In the genomic region with DNA sequence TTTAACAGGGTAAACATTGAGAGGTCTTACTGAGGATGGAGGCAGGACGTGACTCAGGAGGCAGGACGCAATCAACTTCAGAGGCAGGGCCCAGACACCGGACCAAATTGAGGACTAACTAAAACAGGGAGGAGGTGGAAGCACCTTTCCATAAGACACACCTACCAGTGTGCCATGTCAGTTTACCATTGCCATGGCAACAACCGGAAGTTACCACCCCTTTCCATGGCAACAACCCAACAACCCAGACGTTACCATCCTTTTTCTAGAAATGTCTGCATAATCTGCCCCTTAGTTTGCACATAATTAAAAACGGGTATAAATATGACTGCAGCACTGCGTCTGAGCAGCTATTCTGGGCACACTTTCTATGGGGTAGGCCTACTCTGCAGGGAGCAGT, we compare ENCODE assay signal across 32 cellular contexts. TPM values are rescaled to one million over a fixed set of nuclear protein-coding genes. Genes with fewer than 3 reads are reported as not detected.
"Had no signal": no experiment of that assay in that cellular context is flagged by ENCODE, and none has a peak within 500 bp of the region (broad histone marks: within the 10 kb centered on the region; RNA-seq: fewer than 3 reads in every experiment).

No MANE protein-coding gene starts in this region.

- H3K36me3 ChIP-seq: ascending aorta, SJSA1 had no signal

- H3K4me3 ChIP-seq: ascending aorta, body of pancreas, SJSA1 had no signal

- H3K27me3 ChIP-seq: ascending aorta, body of pancreas, SJSA1 had no signal

- DNase-seq: activated B cell treated with CpG ODN at 0.5 μM for 24 hours; activated CD4-positive, alpha-beta T cell treated with anti-CD3 and anti-CD28 coated beads for 1 hour; activated CD4-positive, alpha-beta T cell treated with anti-CD3 and anti-CD28 coated beads, Interleukin-2, amount 10 ng/mL, durations not matched to agents 24 days and 14 days; activated CD4-positive, alpha-beta T cell treated with anti-CD3 and anti-CD28 coated beads, Interleukin-2, amount 50 U/mL, for 48 hours; activated CD8-positive, alpha-beta memory T cell treated with anti-CD3 and anti-CD28 coated beads, Interleukin-2, amount 10 ng/mL, durations not matched to agents 7 days and 5 days; activated effector memory CD4-positive, alpha-beta T cell treated with Interleukin-2 at 50 U/mL for 16 hours; activated naive CD4-positive, alpha-beta T cell treated with Interleukin-2 at 50 U/mL for 16 hours; activated naive CD8-positive, alpha-beta T cell treated with anti-CD3 and anti-CD28 coated beads, Interleukin-2, amount 50 U/mL, for 24 hours; activated T-cell treated with anti-CD3 and anti-CD28 coated beads, Interleukin-2, amount 50 U/mL, for 24 hours; amniotic stem cell; body of pancreas; central memory CD4-positive, alpha-beta T cell; Kasumi-1; NCI-H1048; NCI-H1417; NCI-H1930; NCI-H2107; NCI-H2171 treated with DMSO at 0.1 percent for 48 hours; NCI-H226; NK-92 treated with Interleukin-12 subunit alpha and Interleukin-12 subunit beta, amount 100 ng/mL, for 24 hours; OCI-M1; Right ventricle myocardium superior had no signal

- H3K36me3 Mint-ChIP-seq: activated CD8-positive, alpha-beta memory T cell treated with anti-CD3 and anti-CD28 coated beads, Interleukin-2, amount 10 ng/mL, durations not matched to agents 7 days and 5 days; activated naive CD4-positive, alpha-beta T cell treated with anti-CD3 and anti-CD28 coated beads, Interleukin-2, amount 50 U/mL, for 72 hours had no signal

- H3K9me3 ChIP-seq: ascending aorta, body of pancreas, SJSA1 had no signal

- H3K27ac Mint-ChIP-seq: activated B cell treated with CpG ODN at 0.5 μM for 24 hours; activated CD4-positive, alpha-beta T cell treated with anti-CD3 and anti-CD28 coated beads, Interleukin-2, amount 10 ng/mL, durations not matched to agents 24 days and 14 days; activated CD8-positive, alpha-beta memory T cell treated with anti-CD3 and anti-CD28 coated beads, Interleukin-2, amount 10 ng/mL, durations not matched to agents 7 days and 5 days; activated naive CD4-positive, alpha-beta T cell treated with anti-CD3 and anti-CD28 coated beads, Interleukin-2, amount 50 U/mL, for 72 hours; activated naive CD8-positive, alpha-beta T cell treated with anti-CD3 and anti-CD28 coated beads, Interleukin-2, amount 50 U/mL, for 24 hours; activated T-cell treated with anti-CD3 and anti-CD28 coated beads, Interleukin-2, amount 50 U/mL, for 24 hours; activated T-helper 1 cell treated with anti-CD3 and anti-CD28 coated beads, Interleukin-12 subunit alpha, Interleukin-12 subunit beta, Interleukin-2, Interleukin-4 antibody, amounts not matched to agents 30 ng/mL and 10 ng/mL and 1 ng/mL, durations not matched to agents 14 hours and 24 hours and 36 hours; T-helper 1 cell treated with Interleukin-12 subunit alpha and Interleukin-12 subunit beta and Interleukin-4 antibody, amounts not matched to agents 30 μg/mL and 1 μg/mL, for 36 hours had no signal

- H3K27ac ChIP-seq: ascending aorta, body of pancreas, RWPE1, SJSA1 had no signal

- H3K4me3 Mint-ChIP-seq: activated B cell treated with CpG ODN at 0.5 μM for 24 hours; activated CD4-positive, alpha-beta T cell treated with anti-CD3 and anti-CD28 coated beads, Interleukin-2, amount 10 ng/mL, durations not matched to agents 24 days and 14 days; activated CD8-positive, alpha-beta memory T cell treated with anti-CD3 and anti-CD28 coated beads, Interleukin-2, amount 10 ng/mL, durations not matched to agents 7 days and 5 days; activated naive CD8-positive, alpha-beta T cell treated with anti-CD3 and anti-CD28 coated beads, Interleukin-2, amount 50 U/mL, for 24 hours; activated T-cell treated with anti-CD3 and anti-CD28 coated beads, Interleukin-2, amount 50 U/mL, for 24 hours; activated T-helper 1 cell treated with anti-CD3 and anti-CD28 coated beads, Interleukin-12 subunit alpha, Interleukin-12 subunit beta, Interleukin-2, Interleukin-4 antibody, amounts not matched to agents 30 ng/mL and 10 ng/mL and 1 ng/mL, durations not matched to agents 14 hours and 24 hours and 36 hours; T-helper 1 cell treated with Interleukin-12 subunit alpha and Interleukin-12 subunit beta and Interleukin-4 antibody, amounts not matched to agents 30 μg/mL and 1 μg/mL, for 36 hours had no signal

- H3K9me3 Mint-ChIP-seq: activated B cell treated with CpG ODN at 0.5 μM for 24 hours; activated CD4-positive, alpha-beta T cell treated with anti-CD3 and anti-CD28 coated beads, Interleukin-2, amount 10 ng/mL, durations not matched to agents 24 days and 14 days; activated naive CD8-positive, alpha-beta T cell treated with anti-CD3 and anti-CD28 coated beads, Interleukin-2, amount 50 U/mL, for 24 hours; activated T-cell treated with anti-CD3 and anti-CD28 coated beads, Interleukin-2, amount 50 U/mL, for 24 hours; activated T-helper 1 cell treated with anti-CD3 and anti-CD28 coated beads, Interleukin-12 subunit alpha, Interleukin-12 subunit beta, Interleukin-2, Interleukin-4 antibody, amounts not matched to agents 30 ng/mL and 10 ng/mL and 1 ng/mL, durations not matched to agents 14 hours and 24 hours and 36 hours; T-helper 1 cell treated with Interleukin-12 subunit alpha and Interleukin-12 subunit beta and Interleukin-4 antibody, amounts not matched to agents 30 μg/mL and 1 μg/mL, for 36 hours had no signal

- FAIRE-seq: bronchial epithelial cell had no signal

- H3K4me1 ChIP-seq: ascending aorta, body of pancreas, SJSA1 had no signal

- H3K4me1 Mint-ChIP-seq: activated B cell treated with CpG ODN at 0.5 μM for 24 hours; activated CD4-positive, alpha-beta T cell treated with anti-CD3 and anti-CD28 coated beads, Interleukin-2, amount 10 ng/mL, durations not matched to agents 24 days and 14 days; activated CD8-positive, alpha-beta memory T cell treated with anti-CD3 and anti-CD28 coated beads, Interleukin-2, amount 10 ng/mL, durations not matched to agents 7 days and 5 days; activated naive CD8-positive, alpha-beta T cell treated with anti-CD3 and anti-CD28 coated beads, Interleukin-2, amount 50 U/mL, for 24 hours had no signal

- ATAC-seq: activated CD8-positive, alpha-beta memory T cell treated with anti-CD3 and anti-CD28 coated beads, Interleukin-2, amount 10 ng/mL, durations not matched to agents 7 days and 5 days; activated naive CD4-positive, alpha-beta T cell treated with anti-CD3 and anti-CD28 coated beads, Interleukin-2, amount 50 U/mL, for 72 hours; activated naive CD8-positive, alpha-beta T cell treated with anti-CD3 and anti-CD28 coated beads, Interleukin-2, amount 50 U/mL, for 24 hours; body of pancreas; Panc1 had no signal

RNA-seq across cellular contexts. Expression of gene SOX21, which starts 53.5 kb away (rescaled TPM):
- total RNA-seq: activated B cell treated with CpG ODN at 0.5 μM for 24 hours; activated CD4-positive, alpha-beta T cell treated with anti-CD3 and anti-CD28 coated beads, Interleukin-2, amount 10 ng/mL, durations not matched to agents 24 days and 14 days; activated CD8-positive, alpha-beta memory T cell treated with anti-CD3 and anti-CD28 coated beads, Interleukin-2, amount 10 ng/mL, durations not matched to agents 7 days and 5 days; activated naive CD4-positive, alpha-beta T cell treated with anti-CD3 and anti-CD28 coated beads, Interleukin-2, amount 50 U/mL, for 72 hours; activated T-helper 1 cell treated with anti-CD3 and anti-CD28 coated beads, Interleukin-12 subunit alpha, Interleukin-12 subunit beta, Interleukin-2, Interleukin-4 antibody, amounts not matched to agents 30 ng/mL and 10 ng/mL and 1 ng/mL, durations not matched to agents 14 hours and 24 hours and 36 hours; ascending aorta; chondrocyte; NCI-H460; Right ventricle myocardium superior; SJSA1 had no signal
